Comparison of ENCODE assay signal across 1 cellular context in the genomic region with DNA sequence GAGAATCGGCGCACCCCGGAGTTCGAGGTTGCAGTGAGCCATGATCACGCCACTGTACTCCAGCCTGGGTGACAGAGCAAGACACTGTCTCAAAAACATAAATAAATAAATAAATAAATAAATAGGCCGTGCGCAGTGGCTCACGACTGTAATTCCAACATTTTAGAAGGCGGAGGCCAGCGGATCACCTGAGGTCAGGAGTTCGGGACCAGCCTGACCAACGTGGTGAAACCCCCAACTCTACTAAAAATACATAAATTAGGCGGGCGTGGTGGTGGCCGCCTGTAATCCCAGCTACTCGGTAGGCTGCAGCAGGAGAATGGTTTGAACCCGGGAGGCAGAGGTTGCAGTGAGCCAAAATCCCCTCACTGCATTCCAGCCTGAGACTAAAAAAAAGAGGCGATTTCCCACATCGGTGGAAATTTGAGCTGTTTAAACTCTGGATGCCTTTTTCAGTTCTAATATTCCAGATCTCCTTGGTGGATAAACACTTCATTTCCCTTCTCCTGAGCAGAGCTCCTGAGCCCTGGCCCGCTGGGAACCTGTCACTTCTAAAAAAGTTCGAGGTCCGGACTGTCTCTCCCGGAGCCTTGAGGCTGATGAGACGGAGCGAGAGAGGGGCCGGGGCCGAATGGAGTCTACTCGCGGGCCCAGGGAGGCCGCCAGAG.
TF ChIP-seq lines count a peak whose summit lies in the region.

No MANE protein-coding gene starts in this region.

TF ChIP-seq in liver, 16 proteins besides CTCF, POLR2A, EP300 and RAD21 (continued from another document):
- no peak for TF ChIP-seq ZBTB33 (IDR thresholded peaks at IDR 0.05)
- no peak for TF ChIP-seq MAX (IDR thresholded peaks at IDR 0.05)
- no peak for TF ChIP-seq FOXA1 (IDR thresholded peaks at IDR 0.05)
